1 cellular context compared by ENCODE assay signal in the genomic region with DNA sequence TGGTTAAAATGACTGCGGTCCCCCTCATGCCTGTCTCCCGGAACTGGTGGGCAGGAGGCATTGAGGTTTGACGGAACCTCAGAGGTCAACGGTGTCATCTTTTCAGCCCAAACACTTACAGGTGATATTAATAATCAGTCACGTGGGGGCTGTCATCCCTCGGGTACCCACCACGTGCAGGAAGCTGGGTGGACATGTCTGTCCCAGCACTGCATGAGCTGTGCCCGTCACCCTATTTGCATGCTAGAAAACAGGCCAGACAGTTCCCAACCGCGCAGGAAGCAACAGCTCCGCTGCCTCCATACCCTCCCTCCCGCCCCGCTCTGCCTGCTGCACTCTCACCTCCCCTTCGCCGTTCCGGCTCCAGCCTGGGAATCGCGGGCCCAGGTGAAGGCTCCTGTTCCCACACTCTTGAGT.
A peak's percentile ranks its signal among the peaks of the same experiment; 100 is the strongest.
TF ChIP-seq lines count a peak whose summit lies in the region.

No MANE protein-coding gene starts in this region.

TF ChIP-seq in H1, 55 proteins besides CTCF, POLR2A, EP300 and RAD21:
- TF ChIP-seq, protein P1, sequence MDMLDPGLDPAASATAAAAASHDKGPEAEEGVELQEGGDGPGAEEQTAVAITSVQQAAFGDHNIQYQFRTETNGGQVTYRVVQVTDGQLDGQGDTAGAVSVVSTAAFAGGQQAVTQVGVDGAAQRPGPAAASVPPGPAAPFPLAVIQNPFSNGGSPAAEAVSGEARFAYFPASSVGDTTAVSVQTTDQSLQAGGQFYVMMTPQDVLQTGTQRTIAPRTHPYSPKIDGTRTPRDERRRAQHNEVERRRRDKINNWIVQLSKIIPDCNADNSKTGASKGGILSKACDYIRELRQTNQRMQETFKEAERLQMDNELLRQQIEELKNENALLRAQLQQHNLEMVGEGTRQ (IDR thresholded peaks at IDR 0.05; ENCODE audit: low read length) = peak; percentile 16; the same call in 1 of the 2 replicates
- TF ChIP-seq, protein P2, sequence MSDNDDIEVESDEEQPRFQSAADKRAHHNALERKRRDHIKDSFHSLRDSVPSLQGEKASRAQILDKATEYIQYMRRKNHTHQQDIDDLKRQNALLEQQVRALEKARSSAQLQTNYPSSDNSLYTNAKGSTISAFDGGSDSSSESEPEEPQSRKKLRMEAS (IDR thresholded peaks at IDR 0.05) = peak; percentile 60; the same call in 1 of the 2 replicates
- no peak for TF ChIP-seq POU5F1 (IDR thresholded peaks at IDR 0.05; ENCODE audit: low read depth, low read length)
- no peak for TF ChIP-seq ZNF274 (IDR thresholded peaks at IDR 0.05; ENCODE audit: borderline replicate concordance, extremely low read depth, low read length)
